In the genomic region with DNA sequence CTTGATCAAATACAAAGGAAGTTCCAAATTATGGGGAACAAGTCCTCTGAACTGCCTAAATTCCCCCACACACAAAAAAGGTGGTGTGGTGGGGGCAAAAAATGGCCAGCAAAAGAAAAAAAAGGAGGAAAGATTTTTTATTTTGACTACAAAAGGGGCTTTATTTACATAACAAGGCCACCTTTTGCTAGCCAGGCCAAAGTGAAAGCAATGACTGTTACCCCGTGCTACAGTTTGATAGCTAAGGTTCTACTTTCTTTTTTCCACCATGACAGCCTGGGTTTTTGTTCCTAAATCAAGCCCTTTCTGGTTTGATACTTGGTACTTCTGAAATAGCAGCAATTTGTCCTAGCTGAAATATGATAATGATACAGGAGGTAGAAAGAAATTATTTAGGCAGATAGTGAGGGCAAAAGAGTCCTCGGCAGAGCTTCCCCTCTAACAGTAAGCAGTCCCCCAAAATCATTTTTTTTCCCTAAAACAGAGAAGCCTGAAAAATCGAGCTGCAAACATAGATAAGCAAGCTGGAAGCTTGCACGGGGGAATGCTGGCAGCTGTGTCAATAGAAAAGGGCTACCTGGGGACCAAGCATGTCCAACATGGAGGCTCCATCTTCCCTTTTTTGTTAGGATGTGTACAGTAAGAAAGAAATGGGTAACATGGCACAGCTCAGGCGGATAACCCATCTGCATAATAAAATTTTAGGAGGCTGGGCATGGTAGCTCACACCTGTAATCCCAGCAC, we compare ENCODE assay signal across 25 cellular contexts. TPM values are rescaled to one million over a fixed set of nuclear protein-coding genes. Genes with fewer than 3 reads are reported as not detected.
"Had no signal": no experiment of that assay in that cellular context is flagged by ENCODE, and none has a peak within 500 bp of the region (broad histone marks: within the 10 kb centered on the region; RNA-seq: fewer than 3 reads in every experiment).

No MANE protein-coding gene starts in this region.

- H3K27ac ChIP-seq: gastroesophageal sphincter, spleen, tibial nerve had no signal

- DNase-seq: activated CD4-positive, alpha-beta memory T cell treated with anti-CD3 and anti-CD28 coated beads, Interleukin-2, amount 10 ng/mL, durations not matched to agents 7 days and 5 days; activated CD4-positive, alpha-beta T cell treated with anti-CD3 and anti-CD28 coated beads, Interleukin-2, amount 10 ng/mL, durations not matched to agents 7 days and 5 days; activated CD8-positive, alpha-beta memory T cell treated with anti-CD3 and anti-CD28 coated beads, Interleukin-2, amount 50 U/mL, for 48 hours; activated gamma-delta T cell treated with Interleukin-2 at 50 U/mL for 16 hours; activated naive CD4-positive, alpha-beta T cell treated with anti-CD3 and anti-CD28 coated beads, Interleukin-2, amount 50 U/mL, for 16 hours; activated T-cell treated with anti-CD3 and anti-CD28 coated beads, Interleukin-2, amount 50 U/mL, for 24 hours; amniotic stem cell; caudate nucleus; head of caudate nucleus; hippocampal formation; left cardiac atrium; left ventricle myocardium superior; mucosa of descending colon; posterior cingulate gyrus; right cardiac atrium; spleen; stimulated activated naive CD4-positive, alpha-beta T cell treated with Interleukin-2 at 50 U/mL for 16 hours had no signal

- H3K4me1 ChIP-seq: gastroesophageal sphincter, spleen, tibial nerve had no signal

- FAIRE-seq: astrocyte, endothelial cell of umbilical vein, keratinocyte had no signal

- H3K4me3 ChIP-seq: gastroesophageal sphincter, mucosa of descending colon, spleen, tibial nerve had no signal

- ATAC-seq: activated CD4-positive, CD25-positive, alpha-beta regulatory T cell treated with anti-CD3 and anti-CD28 coated beads, Interleukin-2, amount 50 U/mL, for 24 hours; gastroesophageal sphincter; left cardiac atrium; left ventricle myocardium superior; mucosa of descending colon; natural killer cell treated with Interleukin-12 subunit alpha and Interleukin-12 subunit beta and Interleukin-15 and Interleukin-18, amount 100 ng/mL, for 72 hours; right cardiac atrium had no signal

- H3K27me3 ChIP-seq: tibial nerve had no signal

- H3K36me3 ChIP-seq: gastroesophageal sphincter, spleen, tibial nerve had no signal

RNA-seq across cellular contexts. Expression of gene B4GALNT1, which starts 8.9 kb away (rescaled TPM):
- total RNA-seq: lung microvascular endothelial cell had no signal
